In the genomic region with DNA sequence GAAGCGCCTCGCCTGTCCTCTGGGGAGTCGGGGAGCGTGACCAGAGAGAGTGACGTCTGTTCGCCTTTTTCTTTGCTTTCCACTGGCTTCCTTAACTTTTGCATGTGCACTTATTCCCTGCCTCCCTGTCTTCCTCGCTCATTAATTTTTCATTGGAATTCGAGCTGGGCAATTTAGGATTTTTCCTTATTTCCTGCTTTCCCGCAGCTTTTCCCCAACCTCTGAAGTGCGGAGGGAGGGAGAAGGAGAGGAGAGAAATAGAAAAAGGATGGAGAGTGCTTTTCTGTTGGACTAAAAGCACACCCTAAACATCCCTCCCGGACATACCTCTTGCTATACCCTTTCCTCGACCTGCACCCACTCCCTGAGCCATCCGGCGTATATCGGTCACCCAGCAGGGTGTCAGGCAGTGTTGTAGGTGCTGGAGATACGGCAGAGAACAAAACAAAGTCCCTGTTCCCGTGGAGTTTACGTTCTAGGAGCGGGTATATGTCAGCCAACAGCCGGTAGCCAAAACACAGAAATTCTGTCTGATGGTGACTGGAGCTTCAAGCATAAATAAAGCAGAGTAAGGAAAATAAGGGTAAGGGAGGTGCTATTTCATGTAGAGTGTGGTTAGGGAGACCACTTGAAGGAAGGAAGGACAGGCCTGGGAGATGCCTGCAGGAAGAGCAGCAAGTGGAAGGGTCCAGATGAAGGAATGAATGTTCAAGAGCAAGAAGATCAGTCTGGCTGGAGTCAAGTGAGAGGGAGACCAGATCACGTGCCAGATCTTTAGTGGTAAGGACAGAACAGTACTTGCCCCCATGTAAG, we compare ENCODE assay signal across 8 cellular contexts. TPM values are rescaled to one million over a fixed set of nuclear protein-coding genes. Genes with fewer than 3 reads are reported as not detected.
DNase-seq lines count a peak whose midpoint lies in the region; ATAC-seq, FAIRE-seq and TF ChIP-seq lines count a peak whose summit lies in the region.

No MANE protein-coding gene starts in this region.

- H3K27me3 ChIP-seq in RWPE2 (ENCODE audit: insufficient read depth, poor library complexity, severe bottlenecking) (no peaks in the 10 kb centered on the region), esophagus muscularis mucosa (no peaks in the 10 kb centered on the region)

- no peak for TF ChIP-seq EP300 in esophagus muscularis mucosa (IDR thresholded peaks at IDR 0.05)

- peak overlapping the region; percentile 79 for H3K4me3 ChIP-seq in RWPE2 (ENCODE audit: severe bottlenecking)
- H3K4me3 ChIP-seq in esophagus muscularis mucosa: peak overlapping the region; percentile 78 to 100 (median 93)

- peaks cover 32% of the 10 kb centered on the region for H3K36me3 ChIP-seq in RWPE2 (ENCODE audit: low read depth)
- no peaks in the 10 kb centered on the region for H3K36me3 ChIP-seq in esophagus muscularis mucosa

- no peak for TF ChIP-seq POLR2A in esophagus muscularis mucosa (IDR thresholded peaks at IDR 0.05; ENCODE audit: low read depth)

- H3K36me3 Mint-ChIP-seq in progenitor cell of endocrine pancreas (ENCODE audit: insufficient read depth): peaks cover 6% of the 10 kb centered on the region

- H3K4me3 Mint-ChIP-seq in progenitor cell of endocrine pancreas (ENCODE audit: low read depth): peak overlapping the region; percentile 85

- no peaks in the 10 kb centered on the region for H3K9me3 ChIP-seq in RWPE2 (ENCODE audit: severe bottlenecking)
- no peaks in the 10 kb centered on the region for H3K9me3 ChIP-seq in esophagus muscularis mucosa

- intact Hi-C loops in esophagus muscularis mucosa (cut with DNase I): no loop called here

- H3K4me1 Mint-ChIP-seq in progenitor cell of endocrine pancreas (ENCODE audit: low read depth): peaks cover 21% of the 10 kb centered on the region

- ATAC-seq in RWPE2 (ENCODE audit: low read depth) (no peak), GM18498 (IDR thresholded peaks at IDR 0.05; ENCODE audit: unreplicated experiment) (no peak)

- H3K4me1 ChIP-seq in RWPE2 (ENCODE audit: insufficient read depth, poor library complexity, severe bottlenecking) (peaks cover 12% of the 10 kb centered on the region), esophagus muscularis mucosa (peaks cover 23 to 44% (median 40%) of the 10 kb centered on the region in 4 donors)

- H3K9me3 Mint-ChIP-seq in progenitor cell of endocrine pancreas (ENCODE audit: low read depth): no peaks in the 10 kb centered on the region

- FAIRE-seq in GM19239 (lab: Jason Lieb, UNC): peak; percentile 11

- TF ChIP-seq CTCF in RWPE2 (IDR thresholded peaks at IDR 0.05; ENCODE audit: poor library complexity, severe bottlenecking) (no peak), esophagus muscularis mucosa (IDR thresholded peaks at IDR 0.05) (no peak), progenitor cell of endocrine pancreas (IDR thresholded peaks at IDR 0.05; ENCODE audit: unreplicated experiment) (no peak)

- DNase-seq in GM19239 (ENCODE audit: insufficient read length, low spot score) (no peak), RWPE2 (ENCODE audit: low spot score) (no peak), esophagus muscularis mucosa (ENCODE audit: extremely low spot score) (no peak), progenitor cell of endocrine pancreas (ENCODE audit: low spot score, unreplicated experiment) (no peak), SIG-M5 treated with dmso at 0.1 percent for 504 hours (lab: John Stamatoyannopoulos, UW; ENCODE audit: unreplicated experiment) (no peak), NCI-H526 treated with DMSO at 0.1 percent for 48 hours (lab: John Stamatoyannopoulos, UW) (no peak), midbrain (lab: John Stamatoyannopoulos, UW) (no peak)

- H3K27ac ChIP-seq in RWPE2 (ENCODE audit: poor library complexity, severe bottlenecking) (no peak overlapping the region), esophagus muscularis mucosa (replicated peaks in 1 of 4) (peak overlapping the region; percentile 91 to 97 (median 96))

- WGBS in esophagus muscularis mucosa: 57% methylated on average over 21 of the region's 21 CpGs

- peaks cover 30% of the 10 kb centered on the region for H3K27me3 Mint-ChIP-seq in progenitor cell of endocrine pancreas

- peak overlapping the region; percentile 97 for H3K27ac Mint-ChIP-seq in progenitor cell of endocrine pancreas

RNA-seq across cellular contexts. Expression of gene ZFR, which starts 0.6 kb away (rescaled TPM):
- 100 to 1,000 TPM in 1 of 4 donors, 10 to 100 TPM in 3; 83.2 to 106 (median 92.4) TPM for total RNA-seq in esophagus muscularis mucosa
- total RNA-seq in progenitor cell of endocrine pancreas: 75.6 and 78.6 TPM in 2 replicates
